ENCODE assay signal across 20 cellular contexts in the genomic region with DNA sequence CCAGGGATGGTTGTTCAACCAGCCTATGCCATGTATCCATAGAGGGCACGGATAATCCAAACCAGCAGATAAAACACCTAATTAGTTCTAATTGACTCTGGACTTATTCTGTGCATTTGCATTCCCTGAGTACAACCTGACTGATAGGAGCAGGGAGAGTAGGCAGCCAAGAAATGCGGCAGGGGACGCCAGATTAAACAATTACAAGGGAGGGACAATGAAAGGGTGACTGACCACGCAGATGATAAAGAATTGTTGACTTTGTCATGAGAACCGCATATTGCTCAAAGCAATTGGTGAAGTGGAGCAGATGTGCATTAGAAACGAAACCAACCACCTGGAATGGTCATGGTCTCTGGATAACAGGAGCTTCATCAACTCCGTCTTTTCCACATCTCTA.
"Had no signal": no experiment of that assay in that cellular context is flagged by ENCODE, and none has a peak within 500 bp of the region (broad histone marks: within the 10 kb centered on the region; RNA-seq: fewer than 3 reads in every experiment).

No MANE protein-coding gene starts in this region.

- H3K4me3 ChIP-seq: cardiac muscle cell, spleen, upper lobe of left lung had no signal

- H3K36me3 ChIP-seq: cardiac muscle cell, spleen, upper lobe of left lung, WERI-Rb-1 had no signal

- H3K4me1 ChIP-seq: spleen, upper lobe of left lung had no signal

- H3K27ac ChIP-seq: cardiac muscle cell, spleen, upper lobe of left lung, WERI-Rb-1 had no signal

- H3K27me3 ChIP-seq: cardiac muscle cell, upper lobe of left lung had no signal

- DNase-seq: activated CD4-positive, alpha-beta T cell treated with anti-CD3 and anti-CD28 coated beads, Interleukin-2, amount 10 ng/mL, durations not matched to agents 7 days and 5 days; activated CD4-positive, CD25-positive, alpha-beta regulatory T cell treated with anti-CD3 and anti-CD28 coated beads, Interleukin-2, amount 50 U/mL, for 72 hours; activated CD8-positive, alpha-beta memory T cell treated with anti-CD3 and anti-CD28 coated beads, Interleukin-2, amount 10 ng/mL, durations not matched to agents 7 days and 5 days; activated CD8-positive, alpha-beta T cell treated with anti-CD3 and anti-CD28 coated beads for 36 hours; activated effector memory CD4-positive, alpha-beta T cell treated with anti-CD3 and anti-CD28 coated beads, Interleukin-2, amount 50 U/mL, for 16 hours; activated naive CD4-positive, alpha-beta T cell treated with anti-CD3 and anti-CD28 coated beads, Interleukin-2, amount 10 ng/mL, durations not matched to agents 7 days and 5 days; activated T-cell treated with anti-CD3 and anti-CD28 coated beads for 4 hours; effector CD4-positive, alpha-beta T cell; foreskin fibroblast; immature natural killer cell; left ventricle myocardium superior; mammary epithelial cell; natural killer cell; retina; spleen; stimulated activated CD4-positive, alpha-beta T cell treated with anti-CD3 and anti-CD28 coated beads, Interleukin-4, amount 100 ng/mL, for 1 hour; stimulated activated naive CD4-positive, alpha-beta T cell; upper lobe of left lung; WERI-Rb-1 had no signal

- H3K9me3 ChIP-seq: upper lobe of left lung had no signal

- ATAC-seq: activated CD8-positive, alpha-beta memory T cell treated with anti-CD3 and anti-CD28 coated beads, Interleukin-2, amount 10 ng/mL, durations not matched to agents 7 days and 5 days; activated CD8-positive, alpha-beta T cell treated with anti-CD3 and anti-CD28 coated beads for 36 hours; natural killer cell had no signal
